ENCODE assay signal across 1 cellular context in genomic region chr10:63630928-63631685, GRCh38.
TF ChIP-seq lines count a peak whose summit lies in the region.

No MANE protein-coding gene starts in this region.

TF ChIP-seq in K562, 482 proteins besides CTCF, POLR2A, EP300 and RAD21 (continued from another document):
- TF ChIP-seq ZNF592 (IDR thresholded peaks at IDR 0.05), result no peak
- TF ChIP-seq NFATC3 (IDR thresholded peaks at IDR 0.05), result no peak
